In genomic region chr5:179229331-179229761, GRCh38 we compare ENCODE assay signal across 16 cellular contexts.
A peak's percentile ranks its signal among the peaks of the same experiment; 100 is the strongest.
DNase-seq lines count a peak whose midpoint lies in the region; ATAC-seq and TF ChIP-seq lines count a peak whose summit lies in the region.
"Had no signal": no experiment of that assay in that cellular context is flagged by ENCODE, and none has a peak within 500 bp of the region (broad histone marks: within the 10 kb centered on the region; RNA-seq: fewer than 3 reads in every experiment).

No MANE protein-coding gene starts in this region.

- H2BK20ac ChIP-seq in IMR-90 (ENCODE audit: low read depth, low read length) = no peak overlapping the region

- H3K9me3 ChIP-seq in IMR-90 (ENCODE audit: control insufficient read depth, insufficient read depth, low read length) (no peaks in the 10 kb centered on the region), endocrine pancreas (ENCODE audit: control insufficient read depth, low read length) (no peaks in the 10 kb centered on the region), sigmoid colon (no peaks in the 10 kb centered on the region), neuronal stem cell (replicated peaks in 1 of 2; ENCODE audit: control insufficient read depth in 2 of 2, insufficient read depth in 1 of 2, low read depth in 1 of 2, low read length in 2 of 2) (peaks cover 1 to 5% of the 10 kb centered on the region in 2 donors)

- BruUV-seq in IMR-90 (replicated peaks; lab: Mats Ljungman, UMichigan) = no TSS peak

- H3K23ac ChIP-seq in IMR-90 (ENCODE audit: low read depth, low read length) = no peak overlapping the region
- no peak overlapping the region for H3K23ac ChIP-seq in neuronal stem cell (ENCODE audit: low read depth, low read length, poor library complexity)

- H4K91ac ChIP-seq in IMR-90 (ENCODE audit: insufficient read depth, low read depth, low read length) (no peak overlapping the region), neuronal stem cell (ENCODE audit: low read depth, low read length, poor library complexity) (no peak overlapping the region)

- H3K9ac ChIP-seq in IMR-90 (ENCODE audit: low read depth, low read length) = no peak overlapping the region
- peak overlapping the region; percentile 12 for H3K9ac ChIP-seq in endocrine pancreas (ENCODE audit: control insufficient read depth, insufficient read depth, low read length)
- no peak overlapping the region for H3K9ac ChIP-seq in neuronal stem cell (ENCODE audit: low read depth, low read length, poor library complexity)
- H3K9ac ChIP-seq: KMS-11 had no signal

- dilution Hi-C loops in IMR-90 (cut with HindIII; ENCODE audit: low sequenced_read_pairs, unreplicated experiment) = no loop called here

- peaks cover 21 to 46% of the 10 kb centered on the region in 2 experiments; a peak in 3 of 4 replicates for H3K79me1 ChIP-seq in IMR-90 (ENCODE audit: low read depth in 1 of 2, low read length in 2 of 2)
- H3K79me1 ChIP-seq in neuronal stem cell (ENCODE audit: low read depth, low read length) = no peaks in the 10 kb centered on the region

- no peaks in the 10 kb centered on the region for H3K27me3 ChIP-seq in IMR-90 (ENCODE audit: control insufficient read depth, insufficient read depth, low read length)
- H3K27me3 ChIP-seq in endocrine pancreas (ENCODE audit: control insufficient read depth, insufficient read depth, low read length) = no peaks in the 10 kb centered on the region
- H3K27me3 ChIP-seq in sigmoid colon = no peaks in the 10 kb centered on the region
- no peaks in the 10 kb centered on the region for H3K27me3 ChIP-seq in neuronal stem cell (ENCODE audit: control insufficient read depth in 3 of 3, insufficient read depth in 3 of 3, low read depth in 1 of 3, low read length in 3 of 3)

- H3K4me3 ChIP-seq in IMR-90 (ENCODE audit: insufficient read depth, low read depth, low read length) = no peak overlapping the region
- no peak overlapping the region for H3K4me3 ChIP-seq in endocrine pancreas (ENCODE audit: control insufficient read depth, insufficient read depth, low read length)
- H3K4me3 ChIP-seq in sigmoid colon = no peak overlapping the region
- H3K4me3 ChIP-seq in neuronal stem cell (ENCODE audit: low read length in 2 of 2) = no peak overlapping the region

- H2BK5ac ChIP-seq in IMR-90 (ENCODE audit: low read depth, low read length, poor library complexity, severe bottlenecking) (no peak overlapping the region), neuronal stem cell (ENCODE audit: low read length) (no peak overlapping the region)

- TF ChIP-seq RAD21 in IMR-90 (IDR thresholded peaks at IDR 0.05; ENCODE audit: low read length) = no peak

- in situ Hi-C loops in IMR-90 (cut with MboI; ENCODE audit: low sequenced_read_pairs) = no loop called here

- no peak overlapping the region for H2AK5ac ChIP-seq in IMR-90 (ENCODE audit: low read depth, low read length)
- no peak overlapping the region for H2AK5ac ChIP-seq in neuronal stem cell (ENCODE audit: low read depth, low read length)

- peak overlapping the region; percentile 18 for H2AK9ac ChIP-seq in IMR-90 (replicated peaks; ENCODE audit: low read depth, low read length, poor library complexity)

- H2BK15ac ChIP-seq in IMR-90 (ENCODE audit: low read depth, low read length) (no peak overlapping the region), neuronal stem cell (ENCODE audit: low read length) (no peak overlapping the region)

- H4K8ac ChIP-seq in IMR-90 (ENCODE audit: low read depth in 2 of 2, low read length in 2 of 2) (no peak overlapping the region), neuronal stem cell (ENCODE audit: low read depth, low read length) (no peak overlapping the region)

- DNase-seq in activated CD8-positive, alpha-beta memory T cell treated with anti-CD3 and anti-CD28 coated beads for 24 hours = peak; percentile 5
- no peak for DNase-seq in activated CD8-positive, alpha-beta memory T cell treated with anti-CD3 and anti-CD28 coated beads, Interleukin-2, amount 50 U/mL, for 4 hours
- DNase-seq in IMR-90 = no peak
- DNase-seq in sigmoid colon = peak; percentile 42
- DNase-seq in COLO829 (ENCODE audit: low spot score) = no peak
- DNase-seq in neuronal stem cell (ENCODE audit: low spot score) = no peak
- DNase-seq in cerebellar nuclear complex (lab: John Stamatoyannopoulos, UW) = no peak
- DNase-seq: CD4-positive, CD25-positive, alpha-beta regulatory T cell; DMS53; NCI-H1048; NCI-H1436 treated with DMSO at 0.1 percent for 48 hours; NCI-H2029 treated with DMSO at 0.1 percent for 48 hours; NCI-H748 treated with DMSO at 0.1 percent for 48 hours had no signal

- ATAC-seq in IMR-90 (ENCODE audit: low read depth) = no peak

- CTCF ChIA-PET in IMR-90 (lab: Yijun Ruan, JAX) = interaction anchor here (0.7 kb wide), 1 partner anchor 8 kb away, joined by 3 read pairs; no protein-coding TSS in a partner anchor

- H3K4me1 ChIP-seq in IMR-90 (ENCODE audit: control insufficient read depth, insufficient read depth, low read length) (peaks cover 19% of the 10 kb centered on the region), endocrine pancreas (ENCODE audit: control insufficient read depth, insufficient read depth, low read length) (no peaks in the 10 kb centered on the region), sigmoid colon (no peaks in the 10 kb centered on the region), neuronal stem cell (ENCODE audit: control insufficient read depth in 2 of 2, insufficient read depth in 1 of 2, low read depth in 1 of 2, low read length in 2 of 2) (peaks cover 0 to 14% of the 10 kb centered on the region in 2 donors)

- H3K14ac ChIP-seq in IMR-90 (replicated peaks; ENCODE audit: low read depth, low read length) = no peak overlapping the region
- H3K14ac ChIP-seq in neuronal stem cell (ENCODE audit: low read length) = no peak overlapping the region

- H3K4me2 ChIP-seq in IMR-90 (ENCODE audit: low read depth, low read length) (no peak overlapping the region), neuronal stem cell (ENCODE audit: insufficient read depth, low read length, poor library complexity, severe bottlenecking) (no peak overlapping the region)
- H3K4me2 ChIP-seq: KMS-11 had no signal

- no peak overlapping the region for H3K18ac ChIP-seq in IMR-90 (ENCODE audit: low read depth, low read length)
- H3K18ac ChIP-seq in neuronal stem cell (ENCODE audit: low read length) = no peak overlapping the region

- WGBS in IMR-90 (ENCODE audit: extremely low coverage in 2 of 2, insufficient read length in 1 of 2), 2 experiments = 100% methylated on average over 1 of the region's 17 CpGs; no CpG with 5 or more reads in 1 of the 2 experiments
- 86 to 87% methylated on average over 10 to 13 of the region's 17 CpGs for WGBS in sigmoid colon, 2 donors
- no CpG with 5 or more reads among the region's 17 CpGs for WGBS in neuronal stem cell (ENCODE audit: extremely low coverage in 2 of 2, insufficient read length in 2 of 2, insufficient replicate concordance in 1 of 2), 2 donors

- peaks cover 3% of the 10 kb centered on the region; the same call in 1 of the 2 replicates for H3K36me3 ChIP-seq in IMR-90 (ENCODE audit: control insufficient read depth, insufficient read depth, low read length)
- no peaks in the 10 kb centered on the region for H3K36me3 ChIP-seq in endocrine pancreas (ENCODE audit: control insufficient read depth, insufficient read depth, low read length)
- no peaks in the 10 kb centered on the region for H3K36me3 ChIP-seq in sigmoid colon
- peaks cover 0 to 2% of the 10 kb centered on the region in 2 donors for H3K36me3 ChIP-seq in neuronal stem cell (replicated peaks in 1 of 2; ENCODE audit: control insufficient read depth in 2 of 2, insufficient read depth in 2 of 2, low read length in 2 of 2)

- no peak overlapping the region for H2AFZ ChIP-seq in IMR-90 (replicated peaks; ENCODE audit: low read length, poor library complexity)
- no peak overlapping the region for H2AFZ ChIP-seq in neuronal stem cell (ENCODE audit: low read length)

- H3K9me1 ChIP-seq in IMR-90 (ENCODE audit: insufficient read depth, low read length) = no peaks in the 10 kb centered on the region; the same call in 1 of the 2 replicates

- H4K5ac ChIP-seq in IMR-90 (ENCODE audit: low read depth, low read length) = no peak overlapping the region

- no peak for TF ChIP-seq EP300 in sigmoid colon (IDR thresholded peaks at IDR 0.05)

- H2BK12ac ChIP-seq in neuronal stem cell (ENCODE audit: low read length) = no peak overlapping the region

- TF ChIP-seq POLR2A in IMR-90 (IDR thresholded peaks at IDR 0.05; ENCODE audit: low read depth, low read length) (no peak), sigmoid colon (IDR thresholded peaks at IDR 0.05) (no peak)

- intact Hi-C loops in IMR-90 (cut with micrococcal nuclease) = no loop called here
- intact Hi-C loops in sigmoid colon (cut with DNase I) = no loop called here

- H2BK120ac ChIP-seq in IMR-90 (ENCODE audit: low read depth, low read length) (no peak overlapping the region), neuronal stem cell (ENCODE audit: low read depth, low read length) (no peak overlapping the region)

- POLR2A ChIA-PET in IMR-90 (lab: Charles Lee; ENCODE audit: unreplicated experiment) = no interaction called here

- H3K27ac ChIP-seq in IMR-90 (ENCODE audit: insufficient read depth, low read length) (no peak overlapping the region), sigmoid colon (no peak overlapping the region), neuronal stem cell (replicated peaks; ENCODE audit: low read length) (no peak overlapping the region)
- H3K27ac ChIP-seq: 22Rv1, KMS-11 had no signal

- peaks cover 13% of the 10 kb centered on the region for H4K20me1 ChIP-seq in IMR-90 (ENCODE audit: insufficient read depth, low read length)

- no peak overlapping the region for H3K4ac ChIP-seq in IMR-90 (ENCODE audit: low read depth, low read length)
- H3K4ac ChIP-seq in neuronal stem cell (ENCODE audit: low read length) = no peak overlapping the region

- TF ChIP-seq CTCF in IMR-90 (conservative IDR thresholded peaks at IDR 0.05; ENCODE audit: low read depth, low read length) = no peak
- TF ChIP-seq CTCF in sigmoid colon (IDR thresholded peaks at IDR 0.05) = no peak

- H3K56ac ChIP-seq in IMR-90 (ENCODE audit: extremely low read depth, insufficient read depth, low read length) = no peak overlapping the region

TF ChIP-seq in IMR-90, 13 proteins besides CTCF, POLR2A, EP300 and RAD21:
- TF ChIP-seq MAFK (IDR thresholded peaks at IDR 0.05; ENCODE audit: low read depth, low read length) (no peak), SMC3 (IDR thresholded peaks at IDR 0.05; ENCODE audit: low read depth, low read length) (no peak)
TF ChIP-seq in IMR-90: peak in this region for 0.

Comparison
In these comparisons a context has a peak if more than half of its experiments do, and no peak if none do; other contexts are left out.
1. DNase-seq: peak in activated CD8-positive, alpha-beta memory T cell treated with anti-CD3 and anti-CD28 coated beads for 24 hours (single experiment) and sigmoid colon (single experiment); none in activated CD8-positive, alpha-beta memory T cell treated with anti-CD3 and anti-CD28 coated beads, Interleukin-2, amount 50 U/mL, for 4 hours (single experiment), IMR-90 (single experiment), COLO829 (single experiment), neuronal stem cell (single experiment) and cerebellar nuclear complex (0 of 2).